1 cellular context compared by ENCODE assay signal in the genomic region with DNA sequence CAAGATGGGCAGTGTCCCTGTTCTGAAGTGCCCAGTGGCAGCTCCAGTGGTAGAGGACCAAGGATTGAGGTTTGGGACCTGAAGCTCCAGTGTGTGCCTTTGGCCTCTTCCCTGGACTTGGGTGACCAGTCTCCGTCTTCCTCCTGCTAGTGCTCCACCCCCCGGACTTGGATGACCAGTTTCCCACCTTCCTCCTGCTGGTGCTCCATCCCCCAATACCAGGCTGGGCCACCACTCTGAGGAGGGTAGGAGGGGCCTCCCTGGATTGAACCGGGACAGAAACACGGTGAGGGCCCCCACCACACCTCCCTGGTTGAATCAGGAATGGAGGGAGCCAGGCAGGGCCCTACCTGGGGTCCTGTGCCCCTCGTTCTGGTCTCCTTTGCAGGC.
TF ChIP-seq lines count a peak whose summit lies in the region.

No MANE protein-coding gene starts in this region.

TF ChIP-seq in IMR-90, 13 proteins besides CTCF, POLR2A, EP300 and RAD21:
- TF ChIP-seq, protein P1, sequence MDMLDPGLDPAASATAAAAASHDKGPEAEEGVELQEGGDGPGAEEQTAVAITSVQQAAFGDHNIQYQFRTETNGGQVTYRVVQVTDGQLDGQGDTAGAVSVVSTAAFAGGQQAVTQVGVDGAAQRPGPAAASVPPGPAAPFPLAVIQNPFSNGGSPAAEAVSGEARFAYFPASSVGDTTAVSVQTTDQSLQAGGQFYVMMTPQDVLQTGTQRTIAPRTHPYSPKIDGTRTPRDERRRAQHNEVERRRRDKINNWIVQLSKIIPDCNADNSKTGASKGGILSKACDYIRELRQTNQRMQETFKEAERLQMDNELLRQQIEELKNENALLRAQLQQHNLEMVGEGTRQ (IDR thresholded peaks at IDR 0.05; ENCODE audit: low read depth, low read length) = no peak
- TF ChIP-seq FOS (IDR thresholded peaks at IDR 0.05; ENCODE audit: low read depth, low read length) (no peak), MAZ (IDR thresholded peaks at IDR 0.05; ENCODE audit: borderline replicate concordance, low read depth, low read length) (no peak), CEBPB (IDR thresholded peaks at IDR 0.05; ENCODE audit: low read depth, low read length) (no peak)
